In genomic region chr16:14629919-14630619, GRCh38 we compare ENCODE assay signal across 9 cellular contexts. TPM values are rescaled to one million over a fixed set of nuclear protein-coding genes. Genes with fewer than 3 reads are reported as not detected.
A peak's percentile ranks its signal among the peaks of the same experiment; 100 is the strongest.
DNase-seq lines count a peak whose midpoint lies in the region; ATAC-seq, FAIRE-seq and TF ChIP-seq lines count a peak whose summit lies in the region.
"Had no signal": no experiment of that assay in that cellular context is flagged by ENCODE, and none has a peak within 500 bp of the region (broad histone marks: within the 10 kb centered on the region; RNA-seq: fewer than 3 reads in every experiment).

Gene PARN (minus strand): TSS chr16:14630260. CDS start chr16:14630125, 135 bp downstream.

- DNase-seq in NCI-H82 (lab: John Stamatoyannopoulos, UW) = peak; percentile 99
- DNase-seq in activated CD4-positive, alpha-beta T cell treated with anti-CD3 and anti-CD28 coated beads, Interleukin-2, amount 50 U/mL, for 48 hours = peak; percentile 97 to 98
- DNase-seq in dermis blood vessel endothelial cell = peak; percentile 97
- peak; percentile 98 for DNase-seq in HepG2 (ENCODE audit: low spot score)
- DNase-seq in stimulated activated CD4-positive, alpha-beta T cell treated with anti-CD3 and anti-CD28 coated beads, Interleukin-2, amount 100 ng/mL, for 48 hours = peak; percentile 97 to 98

- no peaks in the 10 kb centered on the region for H3K9me3 ChIP-seq in BLaER1 treated with 17β-estradiol and CSF1 and Interleukin-3, amounts not matched to agents 10 nM and 100 nM (replicated peaks in 1 of 11)
- H3K9me3 ChIP-seq in HepG2 (ENCODE audit: low read length) = no peaks in the 10 kb centered on the region

- TF ChIP-seq POLR2A in HepG2 (IDR thresholded peaks at IDR 0.05; ENCODE audit: insufficient read depth in 1 of 2, low read depth in 2 of 2, low read length in 2 of 2) = peak; percentile 95 to 98

- ATAC-seq in GM19395 (IDR thresholded peaks at IDR 0.05; ENCODE audit: unreplicated experiment) (peak; percentile 44), HG03571 (IDR thresholded peaks at IDR 0.05; ENCODE audit: unreplicated experiment) (peak; percentile 46), HepG2 (peak; percentile 63)

- peaks cover 10 to 16% (median 12%) of the 10 kb centered on the region in 11 experiments for H4K20me1 ChIP-seq in BLaER1 treated with 17β-estradiol and CSF1 and Interleukin-3, amounts not matched to agents 10 nM and 100 nM
- peaks cover 12% of the 10 kb centered on the region for H4K20me1 ChIP-seq in HepG2 (ENCODE audit: insufficient read depth, low read length)

- H3K36me3 ChIP-seq in BLaER1 treated with 17β-estradiol and CSF1 and Interleukin-3, amounts not matched to agents 10 nM and 100 nM = peaks cover 30 to 41% (median 34%) of the 10 kb centered on the region in 11 experiments
- H3K36me3 ChIP-seq in HepG2 (replicated peaks in 1 of 2; ENCODE audit: control insufficient read depth in 1 of 2, insufficient read depth in 2 of 2, low read length in 2 of 2) = peaks cover 8 to 32% of the 10 kb centered on the region in 2 experiments

- H2AFZ ChIP-seq in HepG2 (ENCODE audit: low read length) = peak within 1 kb of the TSS; percentile 20

- no TSS peak for BruUV-seq in HepG2 (replicated peaks; lab: Mats Ljungman, UMichigan)

- 0 out of 2 replicates have a peak, but pooled peaks have one; percentile 2 for TF ChIP-seq CTCF in HepG2 (CRISPR knock-in tag; IDR thresholded peaks at IDR 0.05)

- H3K27ac ChIP-seq in BLaER1 treated with 17β-estradiol and CSF1 and Interleukin-3, amounts not matched to agents 10 nM and 100 nM = peak within 1 kb of the TSS; percentile 92 to 99 (median 98)
- peak within 1 kb of the TSS; percentile 77 for H3K27ac ChIP-seq in HepG2 (ENCODE audit: extremely low read length, insufficient read depth, low read length)

- 3% methylated on average over 33 of the region's 51 CpGs for WGBS in HepG2 (ENCODE audit: low lambda C conversion rate)

- H3K4me3 ChIP-seq in BLaER1 treated with 17β-estradiol and CSF1 and Interleukin-3, amounts not matched to agents 10 nM and 100 nM = peak within 1 kb of the TSS; percentile 83 to 94 (median 91)
- peak within 1 kb of the TSS; percentile 85 to 99 (median 94) for H3K4me3 ChIP-seq in HepG2 (replicated peaks in 1 of 3; ENCODE audit: insufficient read depth in 1 of 3, low read depth in 2 of 3, low read length in 3 of 3)

- CTCF ChIA-PET in HepG2 (lab: Yijun Ruan, JAX; ENCODE audit: low intra/inter-chr PET ratio, low total read pairs) = no interaction called here

- H3K27me3 ChIP-seq in BLaER1 treated with 17β-estradiol and CSF1 and Interleukin-3, amounts not matched to agents 10 nM and 100 nM = no peaks in the 10 kb centered on the region
- no peaks in the 10 kb centered on the region; a peak in 1 of 5 replicates for H3K27me3 ChIP-seq in HepG2 (ENCODE audit: control insufficient read depth in 1 of 2, insufficient read depth in 2 of 2, low read length in 2 of 2)

- TF ChIP-seq RAD21 in HepG2 (CRISPR knock-in tag; IDR thresholded peaks at IDR 0.05) = peak; percentile 81

- H3K4me2 ChIP-seq in BLaER1 treated with 17β-estradiol and CSF1 and Interleukin-3, amounts not matched to agents 10 nM and 100 nM = peak within 1 kb of the TSS; percentile 88 to 99 (median 96)
- H3K4me2 ChIP-seq in HepG2 (ENCODE audit: low read depth, low read length) = peak within 1 kb of the TSS; percentile 80

- in situ Hi-C loops in HepG2 (cut with HindIII; ENCODE audit: extremely low pct_ligation_motif_present, low pct_unique_long_range_greater_than_20kb) = no loop called here

- peak; percentile 75 for FAIRE-seq in HepG2 (lab: Jason Lieb, UNC)
- FAIRE-seq: islet of Langerhans had no signal

- peaks cover 41 to 53% (median 48%) of the 10 kb centered on the region in 10 experiments for H3K4me1 ChIP-seq in BLaER1 treated with 17β-estradiol and CSF1 and Interleukin-3, amounts not matched to agents 10 nM and 100 nM
- peaks cover 56% of the 10 kb centered on the region for H3K4me1 ChIP-seq in HepG2 (ENCODE audit: insufficient read depth, low read length)

- POLR2A ChIA-PET in HepG2 (lab: Yijun Ruan, JAX) = interaction anchor here (0.8 to 1.5 kb wide), 12 partner anchors 9 to 710 kb away, joined by 3 to 5 read pairs (median 3); partner anchors contain the start of gene ERCC4

- peak; percentile 36 to 41; a peak in 1 of 4 replicates for TF ChIP-seq EP300 in HepG2 (IDR thresholded peaks at IDR 0.05; ENCODE audit: low read depth in 2 of 2, low read length in 2 of 2)
- TF ChIP-seq EP300 in HepG2 (CRISPR knock-in tag; IDR thresholded peaks at IDR 0.05; ENCODE audit: borderline replicate concordance) = peak; percentile 35; the same call in 1 of the 2 replicates

- intact Hi-C loops in HepG2 (cut with micrococcal nuclease; ENCODE audit: unreplicated experiment) = loop anchor here (5.0 kb wide), 1 partner anchor 228 kb away; no protein-coding TSS in a partner anchor

- peaks cover 41% of the 10 kb centered on the region for H3K79me2 ChIP-seq in HepG2 (ENCODE audit: insufficient read depth, low read length)

- H3K9ac ChIP-seq in BLaER1 treated with 17β-estradiol and CSF1 and Interleukin-3, amounts not matched to agents 10 nM and 100 nM = peak within 1 kb of the TSS; percentile 91 to 98 (median 96)
- peak within 1 kb of the TSS; percentile 95 for H3K9ac ChIP-seq in HepG2 (ENCODE audit: insufficient read depth, low read depth, low read length)

TF ChIP-seq in HepG2, 621 proteins besides CTCF, POLR2A, EP300 and RAD21 (continues in another document):
- TF ChIP-seq, protein P1, sequence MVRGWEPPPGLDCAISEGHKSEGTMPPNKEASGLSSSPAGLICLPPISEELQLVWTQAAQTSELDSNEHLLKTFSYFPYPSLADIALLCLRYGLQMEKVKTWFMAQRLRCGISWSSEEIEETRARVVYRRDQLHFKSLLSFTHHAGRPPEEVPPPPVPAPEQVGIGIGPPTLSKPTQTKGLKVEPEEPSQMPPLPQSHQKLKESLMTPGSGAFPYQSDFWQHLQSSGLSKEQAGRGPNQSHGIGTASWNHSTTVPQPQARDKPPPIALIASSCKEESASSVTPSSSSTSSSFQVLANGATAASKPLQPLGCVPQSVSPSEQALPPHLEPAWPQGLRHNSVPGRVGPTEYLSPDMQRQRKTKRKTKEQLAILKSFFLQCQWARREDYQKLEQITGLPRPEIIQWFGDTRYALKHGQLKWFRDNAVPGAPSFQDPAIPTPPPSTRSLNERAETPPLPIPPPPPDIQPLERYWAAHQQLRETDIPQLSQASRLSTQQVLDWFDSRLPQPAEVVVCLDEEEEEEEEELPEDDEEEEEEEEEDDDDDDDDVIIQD (CRISPR knock-in tag; IDR thresholded peaks at IDR 0.05; ENCODE audit: low read depth) = peak; percentile 53; the same call in 1 of the 2 replicates
- TF ChIP-seq ZNF768 (CRISPR knock-in tag; IDR thresholded peaks at IDR 0.05) (peak; percentile 87; the same call in 1 of the 2 replicates), SNAI1 (CRISPR knock-in tag; IDR thresholded peaks at IDR 0.05; ENCODE audit: borderline replicate concordance) (peak; percentile 93), SMAD1 (CRISPR knock-in tag; IDR thresholded peaks at IDR 0.05; ENCODE audit: borderline replicate concordance, low read depth) (peak; percentile 77; the same call in 1 of the 2 replicates), ZFP82 (CRISPR knock-in tag; IDR thresholded peaks at IDR 0.05; ENCODE audit: borderline replicate concordance) (peak; percentile 98; the same call in 1 of the 2 replicates), ATF6 (CRISPR knock-in tag; conservative IDR thresholded peaks at IDR 0.05) (no peak), POLR2G (IDR thresholded peaks at IDR 0.05; ENCODE audit: low read depth, low read length) (peak; percentile 98)

RNA-seq across cellular contexts. Expression of gene PARN, which starts in this region (rescaled TPM):
- total RNA-seq in dermis blood vessel endothelial cell = 23.7 and 30.7 TPM in 2 replicates
- total RNA-seq in HepG2 (2016; rRNA removed; fragmentation: Illumina TruSeq; extraction: Trizol) = 47.6 and 54.8 TPM in 2 replicates
- 25.3 and 26.1 TPM in 2 replicates for total RNA-seq in HepG2 (2016; cell fraction: cytosol; rRNA removed; fragmentation: Illumina TruSeq; extraction: Trizol; ENCODE audit: low read depth)
- 46.1 and 54.7 TPM in 2 replicates for total RNA-seq in HepG2 (2016; cell fraction: insoluble cytoplasmic fraction; rRNA removed; fragmentation: Illumina TruSeq; extraction: Trizol)
- 22.1 and 23.9 TPM in 2 replicates for total RNA-seq in HepG2 (2016; cell fraction: membrane; rRNA removed; fragmentation: Illumina TruSeq; extraction: Trizol)
- total RNA-seq in HepG2 (2016; cell fraction: nucleus; rRNA removed; fragmentation: Illumina TruSeq; extraction: Trizol) = 57.0 and 57.3 TPM in 2 replicates
- polyA plus RNA-seq in HepG2 (2011; rRNA removed) = 11.7 and 13.3 TPM in 2 replicates
- polyA plus RNA-seq in HepG2 (2011; cell fraction: cytosol; rRNA removed) = 7.3 and 10.1 TPM in 2 replicates
- polyA plus RNA-seq in HepG2 (2011; cell fraction: nucleus; rRNA removed) = 21.8 and 27.8 TPM in 2 replicates
- 25.7 and 33.7 TPM in 2 replicates for polyA plus RNA-seq in HepG2 (2012)
- polyA plus RNA-seq in HepG2 (2016; cell fraction: cytosol; fragmentation: Illumina TruSeq; extraction: Trizol; ENCODE audit: low read depth) = 4.9 and 5.1 TPM in 2 replicates
- 52.1 and 52.5 TPM in 2 replicates for polyA plus RNA-seq in HepG2 (2016; cell fraction: insoluble cytoplasmic fraction; fragmentation: Illumina TruSeq; extraction: Trizol; ENCODE audit: low read depth)
- polyA plus RNA-seq in HepG2 (2016; cell fraction: membrane; fragmentation: Illumina TruSeq; extraction: Trizol; ENCODE audit: low read depth) = 10.4 and 12.2 TPM in 2 replicates
- 43.6 and 48.8 TPM in 2 replicates for polyA plus RNA-seq in HepG2 (2016; cell fraction: nucleus; fragmentation: Illumina TruSeq; extraction: Trizol; ENCODE audit: insufficient read depth, low read depth)
- polyA minus RNA-seq in HepG2 (2011; rRNA and poly(A)+ RNA removed; ENCODE audit: low replicate concordance) = 17.2 and 35.9 TPM in 2 replicates
- polyA minus RNA-seq in HepG2 (2011; cell fraction: cytosol; rRNA and poly(A)+ RNA removed) = 18.8 and 27.2 TPM in 2 replicates
- 66.4 and 70.1 TPM in 2 replicates for polyA minus RNA-seq in HepG2 (2011; cell fraction: nucleus; rRNA and poly(A)+ RNA removed)

Comparison
In these comparisons a context has a peak if more than half of its experiments do, and no peak if none do; other contexts are left out.
1. Peak in every context shown above with its lines: DNase-seq, ATAC-seq, H3K4me3 ChIP-seq and H3K27ac ChIP-seq.